24 cellular contexts compared by ENCODE assay signal in genomic region chrX:115134366-115134765, GRCh38. TPM values are rescaled to one million over a fixed set of nuclear protein-coding genes. Genes with fewer than 3 reads are reported as not detected.
"Had no signal": no experiment of that assay in that cellular context is flagged by ENCODE, and none has a peak within 500 bp of the region (broad histone marks: within the 10 kb centered on the region; RNA-seq: fewer than 3 reads in every experiment).

No MANE protein-coding gene starts in this region.

- H3K27ac Mint-ChIP-seq: dendritic cell treated with granulocyte-macrophage colony-stimulating factor and Interleukin-4, amounts not matched to agents 40 ng/mL and 50 ng/mL, for 4 days; effector memory CD8-positive, alpha-beta T cell; naive thymus-derived CD8-positive, alpha-beta T cell had no signal

- H3K9me3 Mint-ChIP-seq: dendritic cell treated with granulocyte-macrophage colony-stimulating factor and Interleukin-4, amounts not matched to agents 40 ng/mL and 50 ng/mL, for 4 days had no signal

- H3K4me3 ChIP-seq: esophagus muscularis mucosa, mucosa of descending colon, suprapubic skin, thyroid gland, upper lobe of left lung, vagina had no signal

- H3K27me3 ChIP-seq: esophagus muscularis mucosa, foreskin keratinocyte, suprapubic skin, thyroid gland, upper lobe of left lung, vagina had no signal

- H3K27me3 Mint-ChIP-seq: dendritic cell treated with granulocyte-macrophage colony-stimulating factor and Interleukin-4, amounts not matched to agents 40 ng/mL and 50 ng/mL, for 4 days; effector memory CD8-positive, alpha-beta T cell; naive thymus-derived CD8-positive, alpha-beta T cell had no signal

- H3K4me1 Mint-ChIP-seq: naive thymus-derived CD8-positive, alpha-beta T cell had no signal

- H3K36me3 ChIP-seq: suprapubic skin, thyroid gland, upper lobe of left lung, vagina had no signal

- H3K4me3 Mint-ChIP-seq: dendritic cell treated with granulocyte-macrophage colony-stimulating factor and Interleukin-4, amounts not matched to agents 40 ng/mL and 50 ng/mL, for 4 days; effector memory CD8-positive, alpha-beta T cell; naive thymus-derived CD8-positive, alpha-beta T cell had no signal

- DNase-seq: effector memory CD8-positive, alpha-beta T cell; foreskin keratinocyte; hippocampal formation; mucosa of descending colon; naive thymus-derived CD8-positive, alpha-beta T cell; right cardiac atrium; small intestine; stimulated activated CD4-positive, alpha-beta T cell treated with anti-CD3 and anti-CD28 coated beads, Interleukin-12 subunit alpha, Interleukin-12 subunit beta, amount 100 ng/mL, for 4 hours; stimulated activated CD4-positive, alpha-beta T cell treated with anti-CD3 and anti-CD28 coated beads, Interleukin-2, amount 100 ng/mL, for 48 hours; stimulated activated naive CD4-positive, alpha-beta T cell treated with Interleukin-2 at 50 U/mL for 16 hours; thyroid gland; upper lobe of left lung had no signal

- H3K36me3 Mint-ChIP-seq: naive thymus-derived CD8-positive, alpha-beta T cell had no signal

- H3K4me1 ChIP-seq: foreskin keratinocyte, suprapubic skin, thyroid gland, upper lobe of left lung, vagina had no signal

- H3K9me3 ChIP-seq: esophagus muscularis mucosa, mucosa of descending colon, suprapubic skin, thyroid gland, upper lobe of left lung, vagina had no signal

- H3K27ac ChIP-seq: epithelial cell of prostate, esophagus muscularis mucosa, foreskin keratinocyte, suprapubic skin, thyroid gland, upper lobe of left lung, vagina had no signal

RNA-seq across cellular contexts. Expression of gene RBMXL3, which starts 54.8 kb away (rescaled TPM):
- total RNA-seq: esophagus muscularis mucosa; foreskin keratinocyte; kidney epithelial cell; liver; lung microvascular endothelial cell; mesenteric fat pad; mucosa of descending colon; naive thymus-derived CD8-positive, alpha-beta T cell; osteocyte; posterior vena cava; right cardiac atrium; suprapubic skin; thyroid gland; upper lobe of left lung; vagina had no signal
- polyA plus RNA-seq: foreskin keratinocyte; liver; naive thymus-derived CD8-positive, alpha-beta T cell; neural cell; right cardiac atrium; small intestine had no signal
